In genomic region chr10:7513936-7514335, GRCh38 we compare ENCODE assay signal across 22 cellular contexts.
DNase-seq lines count a peak whose midpoint lies in the region; ATAC-seq, FAIRE-seq and TF ChIP-seq lines count a peak whose summit lies in the region.
"Had no signal": no experiment of that assay in that cellular context is flagged by ENCODE, and none has a peak within 500 bp of the region (broad histone marks: within the 10 kb centered on the region; RNA-seq: fewer than 3 reads in every experiment).

No MANE protein-coding gene starts in this region.

- peaks cover 29% of the 10 kb centered on the region for H3K36me3 Mint-ChIP-seq in WTC11
- H3K36me3 Mint-ChIP-seq in naive thymus-derived CD4-positive, alpha-beta T cell, result peaks cover 12 to 28% (median 21%) of the 10 kb centered on the region in 5 donors

- H3K36me3 ChIP-seq in naive thymus-derived CD4-positive, alpha-beta T cell (ENCODE audit: control insufficient read depth in 2 of 3, insufficient read depth in 3 of 3, low read length in 3 of 3), result no peaks in the 10 kb centered on the region

- CTCF ChIA-PET in WTC11 (lab: Charles Lee), result interaction anchor here (0.6 to 1.0 kb wide), 4 partner anchors 11 to 173 kb away, joined by 3 to 6 read pairs (median 3); no protein-coding TSS in a partner anchor
- CTCF ChIA-PET in naive thymus-derived CD4-positive, alpha-beta T cell (lab: Charles Lee), result interaction anchor here (0.6 to 0.8 kb wide), 2 partner anchors 12 to 72 kb away, joined by 3 read pairs; no protein-coding TSS in a partner anchor

- intact Hi-C loops in naive thymus-derived CD4-positive, alpha-beta T cell (cut with micrococcal nuclease), result loop anchor here in 1 of 2 donors (5.0 kb wide), 2 partner anchors 42 to 102 kb away; partner anchors contain the start of gene SFMBT2

- peaks cover 18 to 26% of the 10 kb centered on the region in 2 donors for H3K4me1 ChIP-seq in naive thymus-derived CD4-positive, alpha-beta T cell (ENCODE audit: control insufficient read depth in 2 of 2, insufficient read depth in 2 of 2, low read length in 2 of 2)

- no peaks in the 10 kb centered on the region for H3K27me3 ChIP-seq in naive thymus-derived CD4-positive, alpha-beta T cell (ENCODE audit: control insufficient read depth in 2 of 2, insufficient read depth in 2 of 2, low read length in 2 of 2)

- ATAC-seq in WTC11 (peak; percentile 80), HG03159 (IDR thresholded peaks at IDR 0.05; ENCODE audit: unreplicated experiment) (no peak)
- ATAC-seq in naive thymus-derived CD4-positive, alpha-beta T cell, result no peak

- H3K4me3 Mint-ChIP-seq in WTC11, result no peak overlapping the region
- peak overlapping the region in 2 of 10 donors; percentile 45 to 57 for H3K4me3 Mint-ChIP-seq in naive thymus-derived CD4-positive, alpha-beta T cell

- H3K4me1 Mint-ChIP-seq in WTC11, result peaks cover 24% of the 10 kb centered on the region
- peaks cover 20 to 83% (median 55%) of the 10 kb centered on the region in 7 donors for H3K4me1 Mint-ChIP-seq in naive thymus-derived CD4-positive, alpha-beta T cell

- DNase-seq in ELF-1 (ENCODE audit: low read depth, low spot score) (peak; percentile 70), WTC11 (ENCODE audit: low spot score) (no peak), SK-N-DZ (ENCODE audit: low spot score) (no peak), frontal cortex (ENCODE audit: low spot score in 2 of 2) (no peak)
- no peak for DNase-seq in naive thymus-derived CD4-positive, alpha-beta T cell
- DNase-seq: C1 segment of cervical spinal cord; COR-L47; DMS 273 treated with DMSO at 0.1 percent for 48 hours; GDM1; MV-4-11; NCI-H1417 treated with DMSO at 0.1 percent for 48 hours; NCI-H1930; NCI-H2171 treated with DMSO at 0.1 percent for 48 hours; NCI-H446; NCI-H69; NK-92 treated with Interleukin-12 subunit alpha and Interleukin-12 subunit beta, amount 100 ng/mL, for 24 hours; OCI-M1; Right ventricle myocardium superior; SK-N-SH had no signal

- H3K27ac ChIP-seq in C4-2B, result peak overlapping the region; percentile 49
- H3K27ac ChIP-seq in naive thymus-derived CD4-positive, alpha-beta T cell (ENCODE audit: low read depth, low read length), result no peak overlapping the region
- H3K27ac ChIP-seq: KMS-11 had no signal

- H3K27me3 Mint-ChIP-seq in WTC11 (ENCODE audit: low read depth), result peaks cover 10% of the 10 kb centered on the region; the same call in 1 of the 2 replicates
- peaks cover 0 to 7% (median 0%) of the 10 kb centered on the region in 5 donors for H3K27me3 Mint-ChIP-seq in naive thymus-derived CD4-positive, alpha-beta T cell

- no peak overlapping the region for H3K4me3 ChIP-seq in naive thymus-derived CD4-positive, alpha-beta T cell (ENCODE audit: low read length)

- H3K27ac Mint-ChIP-seq in WTC11, result no peak overlapping the region
- H3K27ac Mint-ChIP-seq in naive thymus-derived CD4-positive, alpha-beta T cell, result peak overlapping the region in 7 of 9 donors; percentile 36 to 83 (median 61)

- POLR2A ChIA-PET in WTC11 (lab: Charles Lee), result interaction anchor here (0.7 kb wide), 1 partner anchor 1740 kb away, joined by 3 read pairs; no protein-coding TSS in a partner anchor
- POLR2A ChIA-PET in naive thymus-derived CD4-positive, alpha-beta T cell (lab: Charles Lee), result interaction anchor here (0.7 to 1.2 kb wide), 3 partner anchors 12 to 29 kb away, joined by 3 read pairs; no protein-coding TSS in a partner anchor

- peaks cover 0 to 11% (median 8%) of the 10 kb centered on the region in 3 experiments for H3K9me3 ChIP-seq in naive thymus-derived CD4-positive, alpha-beta T cell (ENCODE audit: control insufficient read depth in 2 of 3, low read length in 3 of 3)
- H3K9me3 ChIP-seq: SK-N-SH had no signal

- H3K9me3 Mint-ChIP-seq in WTC11, result peaks cover 38% of the 10 kb centered on the region
- H3K9me3 Mint-ChIP-seq in naive thymus-derived CD4-positive, alpha-beta T cell, result peaks cover 7 to 27% (median 19%) of the 10 kb centered on the region in 11 donors

- FAIRE-seq in frontal cortex (lab: Jason Lieb, UNC), result no peak

- no peak for TF ChIP-seq CTCF in C4-2B (conservative IDR thresholded peaks at IDR 0.05)
- TF ChIP-seq CTCF in WTC11 (IDR thresholded peaks at IDR 0.05), result no peak

TF ChIP-seq in WTC11, 78 proteins besides CTCF, POLR2A, EP300 and RAD21:
- no peak for TF ChIP-seq ZNF396 (CRISPR knock-in tag; IDR thresholded peaks at IDR 0.05; ENCODE audit: borderline replicate concordance)
- no peak for TF ChIP-seq TEAD1 (CRISPR knock-in tag; IDR thresholded peaks at IDR 0.05)
- no peak for TF ChIP-seq ZNF121 (CRISPR knock-in tag; IDR thresholded peaks at IDR 0.05)
- TF ChIP-seq ATF3 (CRISPR knock-in tag; conservative IDR thresholded peaks at IDR 0.05), result no peak
- no peak for TF ChIP-seq MXD4 (CRISPR knock-in tag; IDR thresholded peaks at IDR 0.05; ENCODE audit: borderline replicate concordance)
- no peak for TF ChIP-seq MAX (CRISPR knock-in tag; IDR thresholded peaks at IDR 0.05)
- TF ChIP-seq ZNF138 (CRISPR knock-in tag; conservative IDR thresholded peaks at IDR 0.05), result no peak
- TF ChIP-seq ATF1 (CRISPR knock-in tag; IDR thresholded peaks at IDR 0.05), result no peak
- TF ChIP-seq IRF2 (CRISPR knock-in tag; IDR thresholded peaks at IDR 0.05; ENCODE audit: borderline replicate concordance, low read depth), result no peak
- no peak for TF ChIP-seq CDX4 (CRISPR knock-in tag; IDR thresholded peaks at IDR 0.05; ENCODE audit: borderline replicate concordance)
- TF ChIP-seq SMAD4 (CRISPR knock-in tag; IDR thresholded peaks at IDR 0.05), result no peak
- no peak for TF ChIP-seq HMGXB4 (CRISPR knock-in tag; IDR thresholded peaks at IDR 0.05)
- no peak for TF ChIP-seq ZBTB43 (CRISPR knock-in tag; IDR thresholded peaks at IDR 0.05)
- TF ChIP-seq FOXP1 (CRISPR knock-in tag; IDR thresholded peaks at IDR 0.05; ENCODE audit: borderline replicate concordance), result no peak
- TF ChIP-seq NFE2L1 (CRISPR knock-in tag; IDR thresholded peaks at IDR 0.05), result no peak
